ENCODE assay signal across 11 cellular contexts in genomic region chr15:48627260-48627969, GRCh38. TPM values are rescaled to one million over a fixed set of nuclear protein-coding genes. Genes with fewer than 3 reads are reported as not detected.
A peak's percentile ranks its signal among the peaks of the same experiment; 100 is the strongest.
DNase-seq lines count a peak whose midpoint lies in the region; ATAC-seq and TF ChIP-seq lines count a peak whose summit lies in the region.
"Had no signal": no experiment of that assay in that cellular context is flagged by ENCODE, and none has a peak within 500 bp of the region (broad histone marks: within the 10 kb centered on the region; RNA-seq: fewer than 3 reads in every experiment).

No MANE protein-coding gene starts in this region.

- intact Hi-C loops in heart right ventricle (cut with DNase I) (no loop called here), Right ventricle myocardium superior (cut with DNase I) (no loop called here), mammary epithelial cell (cut with micrococcal nuclease) (loop anchor here (5.0 kb wide), 1 partner anchor 340 kb away; no protein-coding TSS in a partner anchor), vagina (cut with DNase I) (no loop called here)

- H3K36me3 ChIP-seq in heart right ventricle (no peaks in the 10 kb centered on the region), mammary epithelial cell (ENCODE audit: insufficient read depth, low read length) (no peaks in the 10 kb centered on the region), hepatocyte (replicated peaks; ENCODE audit: insufficient read depth, low read depth) (no peaks in the 10 kb centered on the region), vagina (no peaks in the 10 kb centered on the region)

- ATAC-seq in heart right ventricle (peak in 5 of 8 donors; percentile 13 to 50 (median 29)), Right ventricle myocardium superior (ENCODE audit: poor library complexity) (no peak), GM21786 (IDR thresholded peaks at IDR 0.05; ENCODE audit: unreplicated experiment) (no peak), GM18907 (IDR thresholded peaks at IDR 0.05; ENCODE audit: unreplicated experiment) (no peak)
- ATAC-seq: activated CD4-positive, CD25-positive, alpha-beta regulatory T cell treated with anti-CD3 and anti-CD28 coated beads, Interleukin-2, amount 50 U/mL, for 24 hours had no signal

- H3K4me3 ChIP-seq in heart right ventricle (peak overlapping the region in 1 of 10 donors; percentile 5), mammary epithelial cell (replicated peaks in 1 of 3; ENCODE audit: insufficient read depth in 1 of 3, low read depth in 2 of 3, low read length in 3 of 3) (no peak overlapping the region), hepatocyte (no peak overlapping the region), vagina (no peak overlapping the region)

- DNase-seq in heart right ventricle = no peak
- DNase-seq in Right ventricle myocardium superior = no peak
- peak; percentile 82 for DNase-seq in mammary epithelial cell
- DNase-seq in hepatocyte (ENCODE audit: low spot score) = no peak
- DNase-seq in vagina (ENCODE audit: extremely low spot score in 2 of 2) = no peak
- no peak for DNase-seq in glomerular visceral epithelial cell (ENCODE audit: extremely low spot score)
- DNase-seq: cerebellar nuclear complex, NCI-H345 had no signal

- WGBS in heart right ventricle, 2 donors = 42 to 49% methylated on average over 8 of the region's 8 CpGs
- WGBS in mammary epithelial cell (ENCODE audit: low coverage, missing lambda C conversion rate) = 53% methylated on average over 8 of the region's 8 CpGs
- 78% methylated on average over 8 of the region's 8 CpGs for WGBS in hepatocyte (ENCODE audit: low lambda C conversion rate, missing lambda C conversion rate)

- H3K9me2 ChIP-seq in hepatocyte (replicated peaks; ENCODE audit: insufficient read depth) = no peaks in the 10 kb centered on the region

- in situ Hi-C loops in mammary epithelial cell (cut with MboI; ENCODE audit: low sequenced_read_pairs in 2 of 2) = loop anchor here in 1 of 2 donors (25.0 kb wide), 1 partner anchor 265 kb away; no protein-coding TSS in a partner anchor

- peak overlapping the region; percentile 46 for H3K4me2 ChIP-seq in mammary epithelial cell (ENCODE audit: insufficient read depth, low read depth, low read length)
- peak overlapping the region; percentile 39 for H3K4me2 ChIP-seq in hepatocyte

- H3K4me1 ChIP-seq in heart right ventricle = peaks cover 0 to 63% (median 16%) of the 10 kb centered on the region in 9 donors
- peaks cover 6% of the 10 kb centered on the region for H3K4me1 ChIP-seq in mammary epithelial cell (ENCODE audit: insufficient read depth, low read length)
- H3K4me1 ChIP-seq in hepatocyte (ENCODE audit: insufficient read depth) = no peaks in the 10 kb centered on the region
- peaks cover 52% of the 10 kb centered on the region for H3K4me1 ChIP-seq in vagina

- H3K9me3 ChIP-seq in heart right ventricle (no peaks in the 10 kb centered on the region), mammary epithelial cell (replicated peaks; ENCODE audit: insufficient read depth, low read length) (no peaks in the 10 kb centered on the region), hepatocyte (ENCODE audit: low read depth) (no peaks in the 10 kb centered on the region), vagina (no peaks in the 10 kb centered on the region)

- H3K9ac ChIP-seq in mammary epithelial cell (ENCODE audit: insufficient read depth, low read length) = no peak overlapping the region

- H4K20me1 ChIP-seq in mammary epithelial cell (ENCODE audit: insufficient read depth, low read length) (no peaks in the 10 kb centered on the region), hepatocyte (ENCODE audit: insufficient read depth, poor library complexity, severe bottlenecking) (no peaks in the 10 kb centered on the region)

- no TSS peak for BruUV-seq in mammary epithelial cell (replicated peaks; lab: Mats Ljungman, UMichigan)

- peak overlapping the region; percentile 40 for H2AFZ ChIP-seq in mammary epithelial cell (ENCODE audit: low read depth, low read length)
- no peak overlapping the region for H2AFZ ChIP-seq in hepatocyte

- CTCF ChIA-PET in mammary epithelial cell (lab: Charles Lee; ENCODE audit: low non-redundant PET) = interaction anchor here (0.6 kb wide), 2 partner anchors 33 to 339 kb away, joined by 4 to 5 read pairs; no protein-coding TSS in a partner anchor

- peak overlapping the region in 4 of 10 donors; percentile 9 to 27 (median 14) for H3K27ac ChIP-seq in heart right ventricle
- peak overlapping the region; percentile 27 for H3K27ac ChIP-seq in mammary epithelial cell (ENCODE audit: insufficient read depth, low read depth, low read length)
- H3K27ac ChIP-seq in hepatocyte = peak overlapping the region; percentile 28
- H3K27ac ChIP-seq in vagina = peak overlapping the region; percentile 3

- dilution Hi-C loops in mammary epithelial cell (cut with HindIII; ENCODE audit: low sequenced_read_pairs) = no loop called here

- TF ChIP-seq POLR2A in vagina (IDR thresholded peaks at IDR 0.05) = no peak

- H3K27me3 ChIP-seq in heart right ventricle (no peaks in the 10 kb centered on the region), mammary epithelial cell (ENCODE audit: insufficient read depth, low read length) (no peaks in the 10 kb centered on the region), hepatocyte (no peaks in the 10 kb centered on the region), vagina (no peaks in the 10 kb centered on the region)

- H3K79me2 ChIP-seq in mammary epithelial cell (ENCODE audit: insufficient read depth, low read length) (no peaks in the 10 kb centered on the region), hepatocyte (peaks cover 34% of the 10 kb centered on the region)

- no peak for TF ChIP-seq CTCF in heart right ventricle (IDR thresholded peaks at IDR 0.05)
- TF ChIP-seq CTCF in mammary epithelial cell (conservative IDR thresholded peaks at IDR 0.05 in 1 of 2, IDR thresholded peaks at IDR 0.05 in 1 of 2; ENCODE audit: extremely low read depth in 1 of 2, insufficient read depth in 1 of 2, low read depth in 1 of 2, low read length in 2 of 2) = no peak
- no peak for TF ChIP-seq CTCF in hepatocyte (IDR thresholded peaks at IDR 0.05; ENCODE audit: poor library complexity)
- TF ChIP-seq CTCF in vagina (IDR thresholded peaks at IDR 0.05) = no peak

RNA-seq across cellular contexts. Expression of gene FBN1, which starts 18.1 kb away (rescaled TPM):
- total RNA-seq in heart right ventricle = 100 to 1,000 TPM in 1 of 10 donors, 10 to 100 TPM in 9; 18.4 to 116 (median 32.9) TPM
- 10 to 100 TPM in 1 of 2 donors, 1 to 10 TPM in 1; 7.0 to 31.8 TPM for polyA plus RNA-seq in heart right ventricle
- total RNA-seq in Right ventricle myocardium superior = 39.4 TPM
- total RNA-seq in mammary epithelial cell = 10 to 100 TPM; 14.0 to 26.7 TPM
- 3.6 TPM for polyA plus RNA-seq in mammary epithelial cell
- 5.9 TPM for polyA minus RNA-seq in mammary epithelial cell
- total RNA-seq in hepatocyte = 172 and 199 TPM in 2 replicates
- 69.4 and 76.6 TPM in 2 replicates for polyA plus RNA-seq in hepatocyte
- 102 TPM for total RNA-seq in vagina

Comparison
In these comparisons a context has a peak if more than half of its experiments do, and no peak if none do; other contexts are left out.
1. ATAC-seq: peak in heart right ventricle (5 of 8); none in Right ventricle myocardium superior (single experiment), GM21786 (single experiment) and GM18907 (single experiment).